In genomic region chr14:39339003-39339402, GRCh38 we compare ENCODE assay signal across 15 cellular contexts.
A peak's percentile ranks its signal among the peaks of the same experiment; 100 is the strongest.
DNase-seq lines count a peak whose midpoint lies in the region; ATAC-seq and TF ChIP-seq lines count a peak whose summit lies in the region.
"Had no signal": no experiment of that assay in that cellular context is flagged by ENCODE, and none has a peak within 500 bp of the region (broad histone marks: within the 10 kb centered on the region; RNA-seq: fewer than 3 reads in every experiment).

No MANE protein-coding gene starts in this region.

- peaks cover 8% of the 10 kb centered on the region; the same call in 2 of the 3 replicates for H3K36me3 Mint-ChIP-seq in GM23338 (ENCODE audit: low read depth)
- H3K36me3 Mint-ChIP-seq in activated CD4-positive, alpha-beta memory T cell treated with anti-CD3 and anti-CD28 coated beads, Interleukin-2, amount 10 ng/mL, durations not matched to agents 7 days and 5 days (ENCODE audit: low read depth) = peaks cover 49% of the 10 kb centered on the region

- H4K8ac ChIP-seq in mesendoderm (ENCODE audit: low read depth, low read length) = no peak overlapping the region

- no peaks in the 10 kb centered on the region for H3K9me3 ChIP-seq in body of pancreas
- H3K9me3 ChIP-seq in lower lobe of right lung = no peaks in the 10 kb centered on the region
- H3K9me3 ChIP-seq: breast epithelium had no signal

- no peak overlapping the region for H3K4me3 ChIP-seq in GM23338
- no peak overlapping the region for H3K4me3 ChIP-seq in body of pancreas
- H3K4me3 ChIP-seq in mesendoderm (ENCODE audit: low read length) = no peak overlapping the region
- H3K4me3 ChIP-seq in lower lobe of right lung = no peak overlapping the region
- H3K4me3 ChIP-seq: breast epithelium had no signal

- no peaks in the 10 kb centered on the region for H3K9me3 Mint-ChIP-seq in GM23338
- H3K9me3 Mint-ChIP-seq in activated CD4-positive, alpha-beta memory T cell treated with anti-CD3 and anti-CD28 coated beads, Interleukin-2, amount 10 ng/mL, durations not matched to agents 7 days and 5 days = peaks cover 3% of the 10 kb centered on the region

- H3K79me2 ChIP-seq in GM23338 (replicated peaks; ENCODE audit: insufficient read depth) (no peaks in the 10 kb centered on the region), mesendoderm (ENCODE audit: control insufficient read depth, insufficient read depth, low read length) (no peaks in the 10 kb centered on the region)
- H3K79me2 ChIP-seq: parathyroid adenoma had no signal

- no peak overlapping the region for H3K18ac ChIP-seq in mesendoderm (ENCODE audit: low read length)

- peaks cover 8% of the 10 kb centered on the region; the same call in 2 of the 3 replicates for H3K4me1 Mint-ChIP-seq in GM23338
- H3K4me1 Mint-ChIP-seq in activated CD4-positive, alpha-beta memory T cell treated with anti-CD3 and anti-CD28 coated beads, Interleukin-2, amount 10 ng/mL, durations not matched to agents 7 days and 5 days = peaks cover 20% of the 10 kb centered on the region

- H3K9me2 ChIP-seq in GM23338 (ENCODE audit: insufficient read depth) = no peaks in the 10 kb centered on the region

- no peaks in the 10 kb centered on the region for H3K79me1 ChIP-seq in mesendoderm (ENCODE audit: low read length)

- no peak overlapping the region for H2AFZ ChIP-seq in GM23338
- H2AFZ ChIP-seq: parathyroid adenoma had no signal

- H4K20me1 ChIP-seq in GM23338 (replicated peaks; ENCODE audit: insufficient read depth) = no peaks in the 10 kb centered on the region; the same call in 1 of the 2 replicates

- TF ChIP-seq CTCF in GM23338 (conservative IDR thresholded peaks at IDR 0.05; ENCODE audit: low read depth in 2 of 2) (no peak), body of pancreas (IDR thresholded peaks at IDR 0.05) (no peak), lower lobe of right lung (IDR thresholded peaks at IDR 0.05) (no peak)

- H3K27me3 Mint-ChIP-seq in GM23338 (ENCODE audit: insufficient read depth, low read depth, poor library complexity) = peaks cover 2% of the 10 kb centered on the region
- H3K27me3 Mint-ChIP-seq in activated CD4-positive, alpha-beta memory T cell treated with anti-CD3 and anti-CD28 coated beads, Interleukin-2, amount 10 ng/mL, durations not matched to agents 7 days and 5 days = no peaks in the 10 kb centered on the region
- H3K27me3 Mint-ChIP-seq: IgD-negative memory B cell had no signal

- no peak overlapping the region for H3K4ac ChIP-seq in mesendoderm (ENCODE audit: low read depth, low read length)

- H3K4me3 Mint-ChIP-seq in GM23338 = no peak overlapping the region
- H3K4me3 Mint-ChIP-seq in activated CD4-positive, alpha-beta memory T cell treated with anti-CD3 and anti-CD28 coated beads, Interleukin-2, amount 10 ng/mL, durations not matched to agents 7 days and 5 days = no peak overlapping the region
- H3K4me3 Mint-ChIP-seq: IgD-negative memory B cell had no signal

- H3K9ac ChIP-seq in mesendoderm (ENCODE audit: low read length) = no peak overlapping the region
- H3K9ac ChIP-seq: parathyroid adenoma had no signal

- no peak overlapping the region for H2BK15ac ChIP-seq in mesendoderm (replicated peaks; ENCODE audit: low read depth)

- H3K4me2 ChIP-seq in GM23338 (0 out of 2 replicates have a peak overlapping the region, but pooled peaks have one; percentile 2), mesendoderm (ENCODE audit: low read length) (no peak overlapping the region)

- no peak overlapping the region for H2BK5ac ChIP-seq in mesendoderm (ENCODE audit: low read length)

- POLR2A ChIA-PET in activated CD4-positive, alpha-beta memory T cell treated with anti-CD3 and anti-CD28 coated beads, Interleukin-2, amount 10 ng/mL, durations not matched to agents 7 days and 5 days (lab: Charles Lee) = no interaction called here

- WGBS in body of pancreas, 2 donors = 49 to 56% methylated on average over 7 of the region's 7 CpGs
- no CpG with 5 or more reads among the region's 7 CpGs for WGBS in mesendoderm (ENCODE audit: extremely low coverage, insufficient coverage, low lambda C conversion rate)

- intact Hi-C loops in body of pancreas (cut with DNase I) = no loop called here
- intact Hi-C loops in lower lobe of right lung (cut with DNase I) = no loop called here

- DNase-seq in GM23338 (ENCODE audit: low spot score) (peak; percentile 78), NCI-H2029 (lab: John Stamatoyannopoulos, UW) (peak; percentile 48), body of pancreas (peak in 3 of 4 donors; percentile 3 to 38 (median 25)), mesendoderm (peak; percentile 74), lower lobe of right lung (no peak), activated gamma-delta T cell (lab: John Stamatoyannopoulos, UW) (no peak)
- no peak for DNase-seq in activated CD4-positive, alpha-beta memory T cell treated with anti-CD3 and anti-CD28 coated beads, Interleukin-2, amount 10 ng/mL, durations not matched to agents 7 days and 5 days
- no peak for DNase-seq in activated CD4-positive, CD25-positive, alpha-beta regulatory T cell treated with anti-CD3 and anti-CD28 coated beads, Interleukin-2, amount 50 U/mL, for 72 hours
- DNase-seq: activated naive CD4-positive, alpha-beta T cell treated with Interleukin-2 at 50 U/mL for 16 hours; AML-193; NCI-H1694 had no signal

- CTCF ChIA-PET in activated CD4-positive, alpha-beta memory T cell treated with anti-CD3 and anti-CD28 coated beads, Interleukin-2, amount 10 ng/mL, durations not matched to agents 7 days and 5 days (lab: Charles Lee) = interaction anchor here (1.5 kb wide), 1 partner anchor 87 kb away, joined by 3 read pairs; no protein-coding TSS in a partner anchor

- H3K27me3 ChIP-seq in GM23338 (ENCODE audit: insufficient read depth) (no peaks in the 10 kb centered on the region), body of pancreas (no peaks in the 10 kb centered on the region), mesendoderm (ENCODE audit: insufficient read depth, low read length, poor library complexity) (no peaks in the 10 kb centered on the region), lower lobe of right lung (ENCODE audit: low read depth) (no peaks in the 10 kb centered on the region)
- H3K27me3 ChIP-seq: breast epithelium had no signal

- ATAC-seq in GM23338 (peak; percentile 90), body of pancreas (no peak), lower lobe of right lung (no peak)

- H3K27ac ChIP-seq in GM23338 (ENCODE audit: low read depth) (no peak overlapping the region), body of pancreas (no peak overlapping the region), mesendoderm (ENCODE audit: low read depth, low read length) (no peak overlapping the region), lower lobe of right lung (no peak overlapping the region)
- H3K27ac ChIP-seq: breast epithelium, parathyroid adenoma, VCaP had no signal

- no peaks in the 10 kb centered on the region for H3F3A ChIP-seq in GM23338 (replicated peaks; ENCODE audit: low read depth)

- no peak overlapping the region for H2AK5ac ChIP-seq in mesendoderm (ENCODE audit: low read length)

- H3K56ac ChIP-seq in mesendoderm (ENCODE audit: low read length) = no peak overlapping the region

- TF ChIP-seq POLR2A in body of pancreas (IDR thresholded peaks at IDR 0.05) = no peak

- H3K4me1 ChIP-seq in GM23338 (ENCODE audit: insufficient read depth) (peaks cover 4% of the 10 kb centered on the region; the same call in 1 of the 2 replicates), body of pancreas (no peaks in the 10 kb centered on the region), mesendoderm (ENCODE audit: control insufficient read depth, low read depth, low read length) (no peaks in the 10 kb centered on the region), lower lobe of right lung (no peaks in the 10 kb centered on the region)
- H3K4me1 ChIP-seq: breast epithelium, parathyroid adenoma had no signal

- H3K23ac ChIP-seq in mesendoderm (ENCODE audit: low read length) = no peak overlapping the region

- no peak overlapping the region for H4K5ac ChIP-seq in mesendoderm (ENCODE audit: low read length)

- H3K36me3 ChIP-seq in GM23338 (ENCODE audit: insufficient read depth) (no peaks in the 10 kb centered on the region), body of pancreas (replicated peaks in 1 of 2; ENCODE audit: insufficient read depth in 1 of 2, low read depth in 2 of 2) (peaks cover 0 to 5% of the 10 kb centered on the region in 2 donors), mesendoderm (ENCODE audit: control insufficient read depth, insufficient read depth, low read length) (no peaks in the 10 kb centered on the region), lower lobe of right lung (peaks cover 30% of the 10 kb centered on the region)
- H3K36me3 ChIP-seq: breast epithelium had no signal

- H3K27ac Mint-ChIP-seq in GM23338 = no peak overlapping the region
- H3K27ac Mint-ChIP-seq in activated CD4-positive, alpha-beta memory T cell treated with anti-CD3 and anti-CD28 coated beads, Interleukin-2, amount 10 ng/mL, durations not matched to agents 7 days and 5 days = no peak overlapping the region
- H3K27ac Mint-ChIP-seq: IgD-negative memory B cell had no signal

- H2BK120ac ChIP-seq in mesendoderm (ENCODE audit: low read depth, low read length) = no peak overlapping the region

TF ChIP-seq in GM23338, 12 proteins besides CTCF, POLR2A, EP300 and RAD21 (continues in another document):
- no peak for TF ChIP-seq REST (IDR thresholded peaks at IDR 0.05; ENCODE audit: unreplicated experiment)
- no peak for TF ChIP-seq EZH2 (IDR thresholded peaks at IDR 0.05; ENCODE audit: low read depth, unreplicated experiment)
- no peak for TF ChIP-seq CREB1 (CRISPR knock-in tag; IDR thresholded peaks at IDR 0.05; ENCODE audit: low read depth)
- TF ChIP-seq JUNB (IDR thresholded peaks at IDR 0.05; ENCODE audit: unreplicated experiment) = no peak

Comparison
In these comparisons a context has a peak if more than half of its experiments do, and no peak if none do; other contexts are left out.
1. DNase-seq: peak in GM23338 (single experiment), NCI-H2029 (single experiment), body of pancreas (3 of 4) and mesendoderm (single experiment); none in lower lobe of right lung (single experiment), activated gamma-delta T cell (single experiment), activated CD4-positive, alpha-beta memory T cell treated with anti-CD3 and anti-CD28 coated beads, Interleukin-2, amount 10 ng/mL, durations not matched to agents 7 days and 5 days (single experiment) and activated CD4-positive, CD25-positive, alpha-beta regulatory T cell treated with anti-CD3 and anti-CD28 coated beads, Interleukin-2, amount 50 U/mL, for 72 hours (single experiment).